In genomic region chr1:208604295-208604694, GRCh38 we compare ENCODE assay signal across 9 cellular contexts.
DNase-seq lines count a peak whose midpoint lies in the region; ATAC-seq and TF ChIP-seq lines count a peak whose summit lies in the region.
"Had no signal": no experiment of that assay in that cellular context is flagged by ENCODE, and none has a peak within 500 bp of the region (broad histone marks: within the 10 kb centered on the region; RNA-seq: fewer than 3 reads in every experiment).

No MANE protein-coding gene starts in this region.

- H3K27me3 ChIP-seq in endodermal cell (ENCODE audit: control insufficient read depth, insufficient read depth, low read length, poor library complexity, severe bottlenecking) (no peaks in the 10 kb centered on the region), Peyer's patch (no peaks in the 10 kb centered on the region), mesendoderm (ENCODE audit: insufficient read depth, low read length, poor library complexity) (no peaks in the 10 kb centered on the region), WERI-Rb-1 (ENCODE audit: insufficient read depth, low read depth, severe bottlenecking) (no peaks in the 10 kb centered on the region)
- H3K27me3 ChIP-seq: neutrophil had no signal

- no peak overlapping the region for H4K5ac ChIP-seq in mesendoderm (ENCODE audit: low read length)

- no peaks in the 10 kb centered on the region for H3K9me3 Mint-ChIP-seq in endodermal cell

- no peak overlapping the region for H2BK5ac ChIP-seq in mesendoderm (ENCODE audit: low read length)

- peaks cover 5% of the 10 kb centered on the region for H3K4me1 ChIP-seq in endodermal cell (ENCODE audit: control insufficient read depth, insufficient read depth, low read length)
- no peaks in the 10 kb centered on the region for H3K4me1 ChIP-seq in Peyer's patch
- no peaks in the 10 kb centered on the region for H3K4me1 ChIP-seq in mesendoderm (ENCODE audit: control insufficient read depth, low read depth, low read length)

- no peak for TF ChIP-seq CTCF in fibroblast of mammary gland (conservative IDR thresholded peaks at IDR 0.05; ENCODE audit: control insufficient read depth, insufficient read depth, low read depth, low read length)
- TF ChIP-seq CTCF in endodermal cell (conservative IDR thresholded peaks at IDR 0.05) = no peak
- no peak for TF ChIP-seq CTCF in Peyer's patch (IDR thresholded peaks at IDR 0.05)
- no peak for TF ChIP-seq CTCF in WERI-Rb-1 (IDR thresholded peaks at IDR 0.05; ENCODE audit: low read depth, low read length)

- H3K4me3 ChIP-seq in fibroblast of mammary gland (ENCODE audit: control insufficient read depth, low read depth, low read length) = no peak overlapping the region
- no peak overlapping the region for H3K4me3 ChIP-seq in endodermal cell (ENCODE audit: low read length)
- no peak overlapping the region for H3K4me3 ChIP-seq in Peyer's patch
- H3K4me3 ChIP-seq in mesendoderm (ENCODE audit: low read length) = no peak overlapping the region
- no peak overlapping the region for H3K4me3 ChIP-seq in WERI-Rb-1 (ENCODE audit: low read depth, low read length)

- no peak overlapping the region for H3K27ac ChIP-seq in endodermal cell (ENCODE audit: low read depth, low read length)
- H3K27ac ChIP-seq in Peyer's patch = no peak overlapping the region
- no peak overlapping the region for H3K27ac ChIP-seq in mesendoderm (ENCODE audit: low read depth, low read length)
- H3K27ac ChIP-seq in WERI-Rb-1 = no peak overlapping the region
- H3K27ac ChIP-seq: neutrophil had no signal

- H3K4me1 Mint-ChIP-seq in endodermal cell = peaks cover 21% of the 10 kb centered on the region

- H3K36me3 ChIP-seq in endodermal cell (ENCODE audit: control insufficient read depth, insufficient read depth, low read length) (no peaks in the 10 kb centered on the region), Peyer's patch (no peaks in the 10 kb centered on the region), mesendoderm (ENCODE audit: control insufficient read depth, insufficient read depth, low read length) (no peaks in the 10 kb centered on the region), WERI-Rb-1 (no peaks in the 10 kb centered on the region)
- H3K36me3 ChIP-seq: neutrophil had no signal

- H3K23ac ChIP-seq in mesendoderm (ENCODE audit: low read length) = no peak overlapping the region

- H3K9me3 ChIP-seq in endodermal cell (ENCODE audit: control insufficient read depth, low read length) (no peaks in the 10 kb centered on the region), Peyer's patch (no peaks in the 10 kb centered on the region), WERI-Rb-1 (ENCODE audit: severe bottlenecking) (no peaks in the 10 kb centered on the region)
- H3K9me3 ChIP-seq: neutrophil had no signal

- no peak overlapping the region for H2AK5ac ChIP-seq in mesendoderm (ENCODE audit: low read length)

- H3K79me2 ChIP-seq in mesendoderm (ENCODE audit: control insufficient read depth, insufficient read depth, low read length) = no peaks in the 10 kb centered on the region

- H3K56ac ChIP-seq in mesendoderm (ENCODE audit: low read length) = no peak overlapping the region

- no peaks in the 10 kb centered on the region for H3K79me1 ChIP-seq in mesendoderm (ENCODE audit: low read length)

- DNase-seq in fibroblast of mammary gland (ENCODE audit: low read depth) = peak; percentile 37
- no peak for DNase-seq in endodermal cell
- DNase-seq in Peyer's patch = no peak
- DNase-seq in mesendoderm = no peak
- no peak for DNase-seq in WERI-Rb-1

- ATAC-seq in GM18517 (IDR thresholded peaks at IDR 0.05; ENCODE audit: unreplicated experiment) = peak; percentile 84
- peak; percentile 97 for ATAC-seq in GM21529 (IDR thresholded peaks at IDR 0.05; ENCODE audit: unreplicated experiment)
- peak; percentile 97 for ATAC-seq in HG03520 (IDR thresholded peaks at IDR 0.05; ENCODE audit: unreplicated experiment)

- H3K4me3 Mint-ChIP-seq in endodermal cell = no peak overlapping the region

- no peak overlapping the region for H3K27ac Mint-ChIP-seq in endodermal cell

- H3K9ac ChIP-seq in endodermal cell (ENCODE audit: extremely low read depth, low read length, poor library complexity, severe bottlenecking) (no peak overlapping the region), mesendoderm (ENCODE audit: low read length) (no peak overlapping the region)

- H3K4me2 ChIP-seq in mesendoderm (ENCODE audit: low read length) = no peak overlapping the region

- WGBS in endodermal cell (ENCODE audit: insufficient coverage in 1 of 2, insufficient read length in 1 of 2), 2 experiments = 49 to 68% methylated on average over 3 to 4 of the region's 4 CpGs
- no CpG with 5 or more reads among the region's 4 CpGs for WGBS in mesendoderm (ENCODE audit: extremely low coverage, insufficient coverage, low lambda C conversion rate)

- no peak overlapping the region for H2BK15ac ChIP-seq in mesendoderm (replicated peaks; ENCODE audit: low read depth)

- H3K18ac ChIP-seq in mesendoderm (ENCODE audit: low read length) = no peak overlapping the region

- no peak overlapping the region for H4K8ac ChIP-seq in mesendoderm (ENCODE audit: low read depth, low read length)

- no peaks in the 10 kb centered on the region for H3K36me3 Mint-ChIP-seq in endodermal cell (ENCODE audit: low read depth)

- H3K4ac ChIP-seq in mesendoderm (ENCODE audit: low read depth, low read length) = no peak overlapping the region

- TF ChIP-seq POLR2A in Peyer's patch (IDR thresholded peaks at IDR 0.05) = no peak

- H2BK120ac ChIP-seq in mesendoderm (ENCODE audit: low read depth, low read length) = no peak overlapping the region

- no peaks in the 10 kb centered on the region for H3K27me3 Mint-ChIP-seq in endodermal cell (ENCODE audit: insufficient read depth)
